In the genomic region with DNA sequence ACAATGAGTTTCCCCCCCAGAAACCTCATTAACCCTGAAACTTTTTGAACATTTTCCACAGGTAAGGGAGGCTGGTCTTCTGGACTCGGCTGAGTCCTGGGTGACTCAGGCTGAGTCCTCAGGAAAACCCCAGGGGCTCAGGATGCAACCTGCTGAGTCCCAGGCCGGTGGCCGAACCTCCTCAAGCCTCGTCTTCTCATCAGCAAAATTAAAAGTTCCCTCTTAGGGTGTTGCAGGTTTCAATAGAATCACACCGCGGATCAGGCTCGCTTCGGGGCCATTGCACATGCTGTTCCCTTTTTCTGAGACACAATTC, we compare ENCODE assay signal across 2 cellular contexts.
TF ChIP-seq lines count a peak whose summit lies in the region.

No MANE protein-coding gene starts in this region.

TF ChIP-seq in SK-N-SH, 30 proteins besides CTCF, POLR2A, EP300 and RAD21:
- no peak for TF ChIP-seq RXRA (IDR thresholded peaks at IDR 0.05; ENCODE audit: borderline replicate concordance, low read depth)
- TF ChIP-seq POLR2AphosphoS5 (IDR thresholded peaks at IDR 0.05; ENCODE audit: low read depth, low read length) = no peak
- no peak for TF ChIP-seq YY1 (IDR thresholded peaks at IDR 0.05; ENCODE audit: low read depth)
- no peak for TF ChIP-seq SIN3A (IDR thresholded peaks at IDR 0.05; ENCODE audit: borderline replicate concordance, low read depth, low read length)
- no peak for TF ChIP-seq TCF12 (IDR thresholded peaks at IDR 0.05)

TF ChIP-seq in H1, 55 proteins besides CTCF, POLR2A, EP300 and RAD21:
- no peak for TF ChIP-seq BCL11A (IDR thresholded peaks at IDR 0.05; ENCODE audit: low read depth in 2 of 2, low read length in 2 of 2)
- no peak for TF ChIP-seq CTBP2 (IDR thresholded peaks at IDR 0.05; ENCODE audit: borderline replicate concordance, insufficient read depth, insufficient read length, low read length)
- TF ChIP-seq SP2 (IDR thresholded peaks at IDR 0.05; ENCODE audit: low read length) = no peak
- no peak for TF ChIP-seq BACH1 (IDR thresholded peaks at IDR 0.05; ENCODE audit: low read length)
- TF ChIP-seq POLR2AphosphoS5 (IDR thresholded peaks at IDR 0.05; ENCODE audit: low read depth, low read length) = no peak
- TF ChIP-seq TBP (IDR thresholded peaks at IDR 0.05; ENCODE audit: low read depth, low read length) = no peak
- TF ChIP-seq EZH2 (IDR thresholded peaks at IDR 0.05; ENCODE audit: low read depth, low read length, severe bottlenecking) = no peak
- TF ChIP-seq CBX5 (IDR thresholded peaks at IDR 0.05; ENCODE audit: low read depth, low read length) = no peak
- TF ChIP-seq MAFK (IDR thresholded peaks at IDR 0.05; ENCODE audit: low read depth, low read length) = no peak
- no peak for TF ChIP-seq RFX5 (IDR thresholded peaks at IDR 0.05; ENCODE audit: borderline replicate concordance, low read depth, low read length)
- no peak for TF ChIP-seq RBBP5 (IDR thresholded peaks at IDR 0.05; ENCODE audit: borderline replicate concordance, low read depth, low read length)
- TF ChIP-seq FOSL1 (IDR thresholded peaks at IDR 0.05; ENCODE audit: insufficient read depth, low read depth, low read length) = no peak
TF ChIP-seq in H1: peak in this region for 0.
